ENCODE assay signal across 1 cellular context in the genomic region with DNA sequence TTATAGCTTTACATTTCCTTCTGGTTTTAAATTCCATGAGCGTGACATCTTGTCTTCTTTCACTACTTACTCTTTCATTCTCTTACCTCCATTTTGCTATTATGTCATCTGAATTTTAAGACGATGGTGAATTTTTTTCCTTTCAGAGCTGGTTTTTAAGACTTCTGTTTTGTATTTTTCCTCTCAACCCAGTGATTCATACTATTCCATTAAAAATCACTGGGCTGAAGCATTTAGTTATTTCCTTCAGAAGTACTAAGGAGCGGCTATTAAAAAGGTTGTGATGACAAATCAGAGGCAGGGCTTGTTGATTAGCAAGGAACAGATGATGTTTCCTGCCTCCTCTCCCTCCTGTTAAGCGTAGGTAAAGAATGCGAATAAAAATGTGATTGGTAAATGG.
TF ChIP-seq lines count a peak whose summit lies in the region.

No MANE protein-coding gene starts in this region.

TF ChIP-seq in GM23338, 12 proteins besides CTCF, POLR2A, EP300 and RAD21 (continued from another document):
- TF ChIP-seq, protein P1, sequence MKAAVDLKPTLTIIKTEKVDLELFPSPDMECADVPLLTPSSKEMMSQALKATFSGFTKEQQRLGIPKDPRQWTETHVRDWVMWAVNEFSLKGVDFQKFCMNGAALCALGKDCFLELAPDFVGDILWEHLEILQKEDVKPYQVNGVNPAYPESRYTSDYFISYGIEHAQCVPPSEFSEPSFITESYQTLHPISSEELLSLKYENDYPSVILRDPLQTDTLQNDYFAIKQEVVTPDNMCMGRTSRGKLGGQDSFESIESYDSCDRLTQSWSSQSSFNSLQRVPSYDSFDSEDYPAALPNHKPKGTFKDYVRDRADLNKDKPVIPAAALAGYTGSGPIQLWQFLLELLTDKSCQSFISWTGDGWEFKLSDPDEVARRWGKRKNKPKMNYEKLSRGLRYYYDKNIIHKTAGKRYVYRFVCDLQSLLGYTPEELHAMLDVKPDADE (IDR thresholded peaks at IDR 0.05), result no peak
- no peak for TF ChIP-seq ZNF114 (CRISPR knock-in tag; IDR thresholded peaks at IDR 0.05)
- no peak for TF ChIP-seq EZH2 (IDR thresholded peaks at IDR 0.05; ENCODE audit: low read depth, unreplicated experiment)
- TF ChIP-seq POLR2AphosphoS5 (IDR thresholded peaks at IDR 0.05; ENCODE audit: low read depth), result no peak
- TF ChIP-seq JUNB (IDR thresholded peaks at IDR 0.05; ENCODE audit: unreplicated experiment), result no peak
- no peak for TF ChIP-seq STAT1 (IDR thresholded peaks at IDR 0.05; ENCODE audit: unreplicated experiment)
- TF ChIP-seq, protein P2, sequence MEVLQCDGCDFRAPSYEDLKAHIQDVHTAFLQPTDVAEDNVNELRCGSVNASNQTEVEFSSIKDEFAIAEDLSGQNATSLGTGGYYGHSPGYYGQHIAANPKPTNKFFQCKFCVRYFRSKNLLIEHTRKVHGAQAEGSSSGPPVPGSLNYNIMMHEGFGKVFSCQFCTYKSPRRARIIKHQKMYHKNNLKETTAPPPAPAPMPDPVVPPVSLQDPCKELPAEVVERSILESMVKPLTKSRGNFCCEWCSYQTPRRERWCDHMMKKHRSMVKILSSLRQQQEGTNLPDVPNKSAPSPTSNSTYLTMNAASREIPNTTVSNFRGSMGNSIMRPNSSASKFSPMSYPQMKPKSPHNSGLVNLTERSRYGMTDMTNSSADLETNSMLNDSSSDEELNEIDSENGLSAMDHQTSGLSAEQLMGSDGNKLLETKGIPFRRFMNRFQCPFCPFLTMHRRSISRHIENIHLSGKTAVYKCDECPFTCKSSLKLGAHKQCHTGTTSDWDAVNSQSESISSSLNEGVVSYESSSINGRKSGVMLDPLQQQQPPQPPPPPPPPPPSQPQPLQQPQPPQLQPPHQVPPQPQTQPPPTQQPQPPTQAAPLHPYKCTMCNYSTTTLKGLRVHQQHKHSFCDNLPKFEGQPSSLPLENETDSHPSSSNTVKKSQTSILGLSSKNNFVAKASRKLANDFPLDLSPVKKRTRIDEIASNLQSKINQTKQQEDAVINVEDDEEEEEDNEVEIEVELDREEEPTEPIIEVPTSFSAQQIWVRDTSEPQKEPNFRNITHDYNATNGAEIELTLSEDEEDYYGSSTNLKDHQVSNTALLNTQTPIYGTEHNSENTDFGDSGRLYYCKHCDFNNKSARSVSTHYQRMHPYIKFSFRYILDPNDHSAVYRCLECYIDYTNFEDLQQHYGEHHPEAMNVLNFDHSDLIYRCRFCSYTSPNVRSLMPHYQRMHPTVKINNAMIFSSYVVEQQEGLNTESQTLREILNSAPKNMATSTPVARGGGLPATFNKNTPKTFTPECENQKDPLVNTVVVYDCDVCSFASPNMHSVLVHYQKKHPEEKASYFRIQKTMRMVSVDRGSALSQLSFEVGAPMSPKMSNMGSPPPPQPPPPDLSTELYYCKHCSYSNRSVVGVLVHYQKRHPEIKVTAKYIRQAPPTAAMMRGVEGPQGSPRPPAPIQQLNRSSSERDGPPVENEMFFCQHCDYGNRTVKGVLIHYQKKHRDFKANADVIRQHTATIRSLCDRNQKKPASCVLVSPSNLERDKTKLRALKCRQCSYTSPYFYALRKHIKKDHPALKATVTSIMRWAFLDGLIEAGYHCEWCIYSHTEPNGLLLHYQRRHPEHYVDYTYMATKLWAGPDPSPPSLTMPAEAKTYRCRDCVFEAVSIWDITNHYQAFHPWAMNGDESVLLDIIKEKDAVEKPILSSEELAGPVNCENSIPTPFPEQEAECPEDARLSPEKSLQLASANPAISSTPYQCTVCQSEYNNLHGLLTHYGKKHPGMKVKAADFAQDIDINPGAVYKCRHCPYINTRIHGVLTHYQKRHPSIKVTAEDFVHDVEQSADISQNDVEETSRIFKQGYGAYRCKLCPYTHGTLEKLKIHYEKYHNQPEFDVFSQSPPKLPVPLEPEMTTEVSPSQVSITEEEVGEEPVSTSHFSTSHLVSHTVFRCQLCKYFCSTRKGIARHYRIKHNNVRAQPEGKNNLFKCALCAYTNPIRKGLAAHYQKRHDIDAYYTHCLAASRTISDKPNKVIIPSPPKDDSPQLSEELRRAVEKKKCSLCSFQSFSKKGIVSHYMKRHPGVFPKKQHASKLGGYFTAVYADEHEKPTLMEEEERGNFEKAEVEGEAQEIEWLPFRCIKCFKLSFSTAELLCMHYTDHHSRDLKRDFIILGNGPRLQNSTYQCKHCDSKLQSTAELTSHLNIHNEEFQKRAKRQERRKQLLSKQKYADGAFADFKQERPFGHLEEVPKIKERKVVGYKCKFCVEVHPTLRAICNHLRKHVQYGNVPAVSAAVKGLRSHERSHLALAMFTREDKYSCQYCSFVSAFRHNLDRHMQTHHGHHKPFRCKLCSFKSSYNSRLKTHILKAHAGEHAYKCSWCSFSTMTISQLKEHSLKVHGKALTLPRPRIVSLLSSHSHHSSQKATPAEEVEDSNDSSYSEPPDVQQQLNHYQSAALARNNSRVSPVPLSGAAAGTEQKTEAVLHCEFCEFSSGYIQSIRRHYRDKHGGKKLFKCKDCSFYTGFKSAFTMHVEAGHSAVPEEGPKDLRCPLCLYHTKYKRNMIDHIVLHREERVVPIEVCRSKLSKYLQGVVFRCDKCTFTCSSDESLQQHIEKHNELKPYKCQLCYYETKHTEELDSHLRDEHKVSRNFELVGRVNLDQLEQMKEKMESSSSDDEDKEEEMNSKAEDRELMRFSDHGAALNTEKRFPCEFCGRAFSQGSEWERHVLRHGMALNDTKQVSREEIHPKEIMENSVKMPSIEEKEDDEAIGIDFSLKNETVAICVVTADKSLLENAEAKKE (CRISPR knock-in tag; IDR thresholded peaks at IDR 0.05), result no peak
- no peak for TF ChIP-seq EZH2phosphoT487 (IDR thresholded peaks at IDR 0.05; ENCODE audit: unreplicated experiment)
- TF ChIP-seq ZNF331 (CRISPR knock-in tag; IDR thresholded peaks at IDR 0.05; ENCODE audit: low read depth), result no peak
